Comparison of ENCODE assay signal across 1 cellular context in the genomic region with DNA sequence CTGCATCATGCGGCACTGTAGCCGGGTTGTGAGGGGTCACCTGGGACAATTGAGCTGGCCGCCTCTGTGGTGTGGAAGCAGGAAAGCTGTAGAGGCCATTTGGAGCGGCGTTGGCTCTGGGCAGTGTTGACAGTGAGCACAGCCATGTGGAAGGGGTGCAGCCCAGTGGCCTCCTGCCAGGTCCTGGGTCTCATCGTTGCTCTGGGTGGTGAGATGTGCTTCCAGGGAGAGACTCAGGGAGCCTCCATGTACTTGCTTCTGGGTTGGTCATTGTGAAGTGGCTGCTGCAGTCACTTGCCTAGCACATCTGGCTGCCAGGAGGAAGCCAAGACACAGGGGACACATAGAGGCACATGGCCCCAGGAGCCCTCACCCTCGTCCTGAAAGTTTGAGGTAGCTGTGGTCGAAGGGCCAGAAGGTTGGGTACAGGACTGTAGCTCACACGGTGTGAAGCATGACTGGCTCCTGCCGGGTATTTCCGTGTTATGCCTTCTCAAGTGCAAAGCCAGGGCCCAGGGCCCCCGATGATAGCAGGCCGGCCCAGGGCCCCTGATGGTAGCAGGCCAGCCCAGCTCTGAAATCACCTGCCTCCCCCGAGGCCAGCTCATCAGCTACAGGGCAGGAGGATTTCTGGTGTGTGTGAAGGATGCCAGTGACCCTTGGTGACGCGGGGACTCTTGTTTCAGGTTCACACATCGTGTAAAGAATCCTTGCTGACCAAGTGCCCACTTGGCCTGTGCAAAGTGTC.
TF ChIP-seq lines count a peak whose summit lies in the region.

No MANE protein-coding gene starts in this region.

TF ChIP-seq in SK-N-SH, 30 proteins besides CTCF, POLR2A, EP300 and RAD21:
- no peak for TF ChIP-seq GABPA (IDR thresholded peaks at IDR 0.05; ENCODE audit: low read depth)
- TF ChIP-seq, protein P1, sequence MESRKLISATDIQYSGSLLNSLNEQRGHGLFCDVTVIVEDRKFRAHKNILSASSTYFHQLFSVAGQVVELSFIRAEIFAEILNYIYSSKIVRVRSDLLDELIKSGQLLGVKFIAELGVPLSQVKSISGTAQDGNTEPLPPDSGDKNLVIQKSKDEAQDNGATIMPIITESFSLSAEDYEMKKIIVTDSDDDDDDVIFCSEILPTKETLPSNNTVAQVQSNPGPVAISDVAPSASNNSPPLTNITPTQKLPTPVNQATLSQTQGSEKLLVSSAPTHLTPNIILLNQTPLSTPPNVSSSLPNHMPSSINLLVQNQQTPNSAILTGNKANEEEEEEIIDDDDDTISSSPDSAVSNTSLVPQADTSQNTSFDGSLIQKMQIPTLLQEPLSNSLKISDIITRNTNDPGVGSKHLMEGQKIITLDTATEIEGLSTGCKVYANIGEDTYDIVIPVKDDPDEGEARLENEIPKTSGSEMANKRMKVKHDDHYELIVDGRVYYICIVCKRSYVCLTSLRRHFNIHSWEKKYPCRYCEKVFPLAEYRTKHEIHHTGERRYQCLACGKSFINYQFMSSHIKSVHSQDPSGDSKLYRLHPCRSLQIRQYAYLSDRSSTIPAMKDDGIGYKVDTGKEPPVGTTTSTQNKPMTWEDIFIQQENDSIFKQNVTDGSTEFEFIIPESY (IDR thresholded peaks at IDR 0.05; ENCODE audit: borderline replicate concordance, low read depth) = no peak
- TF ChIP-seq EZH2phosphoT487 (IDR thresholded peaks at IDR 0.05; ENCODE audit: borderline replicate concordance, low read depth) = no peak
- no peak for TF ChIP-seq POLR2AphosphoS5 (IDR thresholded peaks at IDR 0.05; ENCODE audit: low read depth, low read length)
- TF ChIP-seq MAX (IDR thresholded peaks at IDR 0.05; ENCODE audit: low read depth) = no peak
- TF ChIP-seq CHD2 (IDR thresholded peaks at IDR 0.05; ENCODE audit: low read length, partially characterized antibody) = no peak
- TF ChIP-seq, protein P2, sequence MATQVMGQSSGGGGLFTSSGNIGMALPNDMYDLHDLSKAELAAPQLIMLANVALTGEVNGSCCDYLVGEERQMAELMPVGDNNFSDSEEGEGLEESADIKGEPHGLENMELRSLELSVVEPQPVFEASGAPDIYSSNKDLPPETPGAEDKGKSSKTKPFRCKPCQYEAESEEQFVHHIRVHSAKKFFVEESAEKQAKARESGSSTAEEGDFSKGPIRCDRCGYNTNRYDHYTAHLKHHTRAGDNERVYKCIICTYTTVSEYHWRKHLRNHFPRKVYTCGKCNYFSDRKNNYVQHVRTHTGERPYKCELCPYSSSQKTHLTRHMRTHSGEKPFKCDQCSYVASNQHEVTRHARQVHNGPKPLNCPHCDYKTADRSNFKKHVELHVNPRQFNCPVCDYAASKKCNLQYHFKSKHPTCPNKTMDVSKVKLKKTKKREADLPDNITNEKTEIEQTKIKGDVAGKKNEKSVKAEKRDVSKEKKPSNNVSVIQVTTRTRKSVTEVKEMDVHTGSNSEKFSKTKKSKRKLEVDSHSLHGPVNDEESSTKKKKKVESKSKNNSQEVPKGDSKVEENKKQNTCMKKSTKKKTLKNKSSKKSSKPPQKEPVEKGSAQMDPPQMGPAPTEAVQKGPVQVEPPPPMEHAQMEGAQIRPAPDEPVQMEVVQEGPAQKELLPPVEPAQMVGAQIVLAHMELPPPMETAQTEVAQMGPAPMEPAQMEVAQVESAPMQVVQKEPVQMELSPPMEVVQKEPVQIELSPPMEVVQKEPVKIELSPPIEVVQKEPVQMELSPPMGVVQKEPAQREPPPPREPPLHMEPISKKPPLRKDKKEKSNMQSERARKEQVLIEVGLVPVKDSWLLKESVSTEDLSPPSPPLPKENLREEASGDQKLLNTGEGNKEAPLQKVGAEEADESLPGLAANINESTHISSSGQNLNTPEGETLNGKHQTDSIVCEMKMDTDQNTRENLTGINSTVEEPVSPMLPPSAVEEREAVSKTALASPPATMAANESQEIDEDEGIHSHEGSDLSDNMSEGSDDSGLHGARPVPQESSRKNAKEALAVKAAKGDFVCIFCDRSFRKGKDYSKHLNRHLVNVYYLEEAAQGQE (IDR thresholded peaks at IDR 0.05; ENCODE audit: low read depth, low read length) = no peak
- TF ChIP-seq RCOR1 (IDR thresholded peaks at IDR 0.05; ENCODE audit: low read length) = no peak
- TF ChIP-seq, protein P3, sequence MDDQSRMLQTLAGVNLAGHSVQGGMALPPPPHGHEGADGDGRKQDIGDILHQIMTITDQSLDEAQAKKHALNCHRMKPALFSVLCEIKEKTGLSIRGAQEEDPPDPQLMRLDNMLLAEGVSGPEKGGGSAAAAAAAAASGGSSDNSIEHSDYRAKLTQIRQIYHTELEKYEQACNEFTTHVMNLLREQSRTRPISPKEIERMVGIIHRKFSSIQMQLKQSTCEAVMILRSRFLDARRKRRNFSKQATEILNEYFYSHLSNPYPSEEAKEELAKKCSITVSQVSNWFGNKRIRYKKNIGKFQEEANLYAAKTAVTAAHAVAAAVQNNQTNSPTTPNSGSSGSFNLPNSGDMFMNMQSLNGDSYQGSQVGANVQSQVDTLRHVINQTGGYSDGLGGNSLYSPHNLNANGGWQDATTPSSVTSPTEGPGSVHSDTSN (IDR thresholded peaks at IDR 0.05) = no peak
- TF ChIP-seq SMC3 (IDR thresholded peaks at IDR 0.05; ENCODE audit: low read depth, low read length) = no peak
- no peak for TF ChIP-seq FOSL2 (IDR thresholded peaks at IDR 0.05; ENCODE audit: borderline replicate concordance, low read depth)
- TF ChIP-seq RXRA (IDR thresholded peaks at IDR 0.05; ENCODE audit: borderline replicate concordance, low read depth) = no peak
